ENCODE assay signal across 25 cellular contexts in genomic region chr12:62697893-62698292, GRCh38.
DNase-seq lines count a peak whose midpoint lies in the region; ATAC-seq and TF ChIP-seq lines count a peak whose summit lies in the region.
"Had no signal": no experiment of that assay in that cellular context is flagged by ENCODE, and none has a peak within 500 bp of the region (broad histone marks: within the 10 kb centered on the region; RNA-seq: fewer than 3 reads in every experiment).

No MANE protein-coding gene starts in this region.

- peak overlapping the region; percentile 5 for H3K27ac Mint-ChIP-seq in chondrocyte (ENCODE audit: unreplicated experiment)
- H3K27ac Mint-ChIP-seq: activated naive CD4-positive, alpha-beta T cell treated with anti-CD3 and anti-CD28 coated beads for 36 hours; CD4-positive, alpha-beta memory T cell; mesothelial cell of epicardium; natural killer cell had no signal

- H3K27ac ChIP-seq in ACC112 (ENCODE audit: low read depth, low read length) (peak overlapping the region; percentile 86), osteoblast (ENCODE audit: low read depth, low read length) (peak overlapping the region; percentile 84)
- H3K27ac ChIP-seq: KMS-11, pancreas, right lobe of liver had no signal

- H3K4me3 ChIP-seq in ACC112 (ENCODE audit: low read depth, low read length) (no peak overlapping the region), osteoblast (ENCODE audit: insufficient read depth, low read length) (no peak overlapping the region)
- H3K4me3 ChIP-seq: pancreas, right lobe of liver had no signal

- peaks cover 46% of the 10 kb centered on the region for H3K4me1 Mint-ChIP-seq in chondrocyte (ENCODE audit: low read depth)
- H3K4me1 Mint-ChIP-seq: CD4-positive, alpha-beta memory T cell; natural killer cell had no signal

- DNase-seq in LHCN-M2 (ENCODE audit: low read depth), result peak; percentile 24
- DNase-seq in chondrocyte (ENCODE audit: low spot score), result no peak
- no peak for DNase-seq in osteoblast (ENCODE audit: insufficient read length, low spot score, missing footprints)
- DNase-seq in NCI-H146 treated with DMSO at 0.1 percent for 48 hours (lab: John Stamatoyannopoulos, UW; ENCODE audit: unreplicated experiment), result no peak
- no peak for DNase-seq in NCI-H187 treated with DMSO at 0.1 percent for 48 hours (lab: John Stamatoyannopoulos, UW)
- DNase-seq in activated naive CD4-positive, alpha-beta T cell (lab: John Stamatoyannopoulos, UW), result no peak
- DNase-seq: activated CD8-positive, alpha-beta memory T cell treated with anti-CD3 and anti-CD28 coated beads for 24 hours; activated naive CD4-positive, alpha-beta T cell treated with anti-CD3 and anti-CD28 coated beads for 36 hours; activated T-cell treated with anti-CD3 and anti-CD28 coated beads, Interleukin-2, amount 50 U/mL, for 48 hours; CD4-positive, alpha-beta memory T cell; DMS153; effector CD8-positive, alpha-beta T cell; head of caudate nucleus; left cardiac atrium; natural killer cell; NCI-H1048; NCI-H2029; NCI-H774; pancreas; right lobe of liver had no signal

- H3K27me3 ChIP-seq in ACC112 (ENCODE audit: insufficient read depth, low read length) (no peaks in the 10 kb centered on the region), osteoblast (ENCODE audit: insufficient read depth, low read length) (no peaks in the 10 kb centered on the region)
- H3K27me3 ChIP-seq: pancreas, right lobe of liver had no signal

- no peak overlapping the region for H3K4me3 Mint-ChIP-seq in chondrocyte (ENCODE audit: unreplicated experiment)
- H3K4me3 Mint-ChIP-seq: activated naive CD4-positive, alpha-beta T cell treated with anti-CD3 and anti-CD28 coated beads for 36 hours; CD4-positive, alpha-beta memory T cell; mesothelial cell of epicardium; natural killer cell had no signal

- H3K4me2 ChIP-seq in osteoblast (ENCODE audit: insufficient read depth, low read length), result no peak overlapping the region
- H3K4me2 ChIP-seq: KMS-11 had no signal

- H3K4me1 ChIP-seq in ACC112 (ENCODE audit: control insufficient read depth, insufficient read depth, low read length, unreplicated experiment) (peaks cover 64% of the 10 kb centered on the region), osteoblast (ENCODE audit: insufficient read depth, low read length) (peaks cover 48% of the 10 kb centered on the region)
- H3K4me1 ChIP-seq: pancreas had no signal

- H3K36me3 ChIP-seq in ACC112 (ENCODE audit: insufficient read depth, low read length), result no peaks in the 10 kb centered on the region
- no peaks in the 10 kb centered on the region for H3K36me3 ChIP-seq in osteoblast (ENCODE audit: insufficient read depth, low read length)
- H3K36me3 ChIP-seq: pancreas, right lobe of liver had no signal

- H2AFZ ChIP-seq in ACC112 (ENCODE audit: low read length, unreplicated experiment), result peak overlapping the region; percentile 72
- no peak overlapping the region for H2AFZ ChIP-seq in osteoblast (ENCODE audit: low read length)

- H3K9me3 ChIP-seq in osteoblast (ENCODE audit: low read depth, low read length), result no peaks in the 10 kb centered on the region
- H3K9me3 ChIP-seq: pancreas, right lobe of liver had no signal

- no peak for ATAC-seq in HG02938 (IDR thresholded peaks at IDR 0.05; ENCODE audit: unreplicated experiment)
- ATAC-seq: esophagus mucosa, left cardiac atrium, natural killer cell, pancreas, right lobe of liver had no signal

- H3K36me3 Mint-ChIP-seq in chondrocyte (ENCODE audit: low read depth), result peaks cover 6% of the 10 kb centered on the region
- H3K36me3 Mint-ChIP-seq: CD4-positive, alpha-beta memory T cell; mesothelial cell of epicardium; natural killer cell had no signal

- H3K79me2 ChIP-seq in ACC112 (ENCODE audit: control insufficient read depth, insufficient read depth, low read length, unreplicated experiment) (no peaks in the 10 kb centered on the region), osteoblast (ENCODE audit: insufficient read depth, low read length) (no peaks in the 10 kb centered on the region)

- H3K27me3 Mint-ChIP-seq in chondrocyte (ENCODE audit: low read depth), result no peaks in the 10 kb centered on the region
- H3K27me3 Mint-ChIP-seq: CD4-positive, alpha-beta memory T cell had no signal

- H4K20me1 ChIP-seq in osteoblast (ENCODE audit: insufficient read depth, low read length), result no peaks in the 10 kb centered on the region

- no peak for TF ChIP-seq CTCF in chondrocyte (IDR thresholded peaks at IDR 0.05)
- TF ChIP-seq CTCF in osteoblast (IDR thresholded peaks at IDR 0.05; ENCODE audit: extremely low read depth, low read depth, low read length), result no peak

- peaks cover 2% of the 10 kb centered on the region for H3K9me3 Mint-ChIP-seq in chondrocyte (ENCODE audit: low read depth)
- H3K9me3 Mint-ChIP-seq: activated naive CD4-positive, alpha-beta T cell treated with anti-CD3 and anti-CD28 coated beads for 36 hours; CD4-positive, alpha-beta memory T cell; mesothelial cell of epicardium; natural killer cell had no signal
